1 cellular context compared by ENCODE assay signal in genomic region chr22:46942816-46943783, GRCh38.
TF ChIP-seq lines count a peak whose summit lies in the region.

No MANE protein-coding gene starts in this region.

TF ChIP-seq in WTC11, 78 proteins besides CTCF, POLR2A, EP300 and RAD21 (continued from another document):
- TF ChIP-seq, protein P1, sequence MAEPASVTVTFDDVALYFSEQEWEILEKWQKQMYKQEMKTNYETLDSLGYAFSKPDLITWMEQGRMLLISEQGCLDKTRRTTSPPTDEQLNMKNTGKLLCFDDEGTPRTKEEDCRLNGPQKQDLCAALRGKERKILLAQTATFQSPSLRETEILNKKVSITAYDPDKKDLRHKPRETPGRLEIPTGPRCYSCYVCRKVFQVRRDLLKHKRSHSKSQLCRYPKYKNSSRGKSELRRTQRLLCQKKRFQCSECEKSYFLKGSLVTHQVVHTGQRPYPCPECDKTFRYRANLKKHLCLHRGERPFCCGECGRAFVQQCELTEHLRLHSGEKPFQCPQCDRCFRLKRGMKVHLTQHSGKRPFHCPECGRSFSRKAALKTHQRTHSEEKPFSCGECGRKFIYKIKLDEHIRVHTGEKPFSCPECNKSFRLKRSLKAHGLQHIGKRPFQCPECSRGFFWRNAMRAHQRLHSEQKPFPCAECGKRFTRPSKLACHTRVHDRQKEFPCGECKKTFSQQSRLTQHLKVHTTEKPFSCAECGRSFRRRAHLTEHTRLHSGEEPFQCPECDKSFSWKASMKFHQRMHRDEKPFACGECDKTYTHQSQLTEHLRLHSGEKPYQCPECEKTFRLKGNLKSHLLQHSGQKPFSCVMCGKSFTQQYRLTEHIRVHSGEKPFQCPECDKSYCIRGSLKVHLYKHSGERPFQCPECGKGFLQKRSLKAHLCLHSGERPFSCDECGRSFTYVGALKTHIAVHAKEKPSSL (CRISPR knock-in tag; conservative IDR thresholded peaks at IDR 0.05), result no peak
- no peak for TF ChIP-seq NR1H2 (CRISPR knock-in tag; IDR thresholded peaks at IDR 0.05)
- TF ChIP-seq GRHL2 (CRISPR knock-in tag; IDR thresholded peaks at IDR 0.05; ENCODE audit: insufficient replicate concordance, severe bottlenecking), result no peak
- TF ChIP-seq ARID4B (CRISPR knock-in tag; IDR thresholded peaks at IDR 0.05; ENCODE audit: borderline replicate concordance), result no peak
- no peak for TF ChIP-seq NR3C1 (CRISPR knock-in tag; conservative IDR thresholded peaks at IDR 0.05; ENCODE audit: low read depth)
- TF ChIP-seq, protein P2, sequence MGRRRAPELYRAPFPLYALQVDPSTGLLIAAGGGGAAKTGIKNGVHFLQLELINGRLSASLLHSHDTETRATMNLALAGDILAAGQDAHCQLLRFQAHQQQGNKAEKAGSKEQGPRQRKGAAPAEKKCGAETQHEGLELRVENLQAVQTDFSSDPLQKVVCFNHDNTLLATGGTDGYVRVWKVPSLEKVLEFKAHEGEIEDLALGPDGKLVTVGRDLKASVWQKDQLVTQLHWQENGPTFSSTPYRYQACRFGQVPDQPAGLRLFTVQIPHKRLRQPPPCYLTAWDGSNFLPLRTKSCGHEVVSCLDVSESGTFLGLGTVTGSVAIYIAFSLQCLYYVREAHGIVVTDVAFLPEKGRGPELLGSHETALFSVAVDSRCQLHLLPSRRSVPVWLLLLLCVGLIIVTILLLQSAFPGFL (CRISPR knock-in tag; IDR thresholded peaks at IDR 0.05; ENCODE audit: borderline replicate concordance), result no peak
- TF ChIP-seq CDX4 (CRISPR knock-in tag; IDR thresholded peaks at IDR 0.05; ENCODE audit: borderline replicate concordance), result no peak
- TF ChIP-seq STAT6 (CRISPR knock-in tag; conservative IDR thresholded peaks at IDR 0.05; ENCODE audit: low read depth), result no peak
- TF ChIP-seq, protein P3, sequence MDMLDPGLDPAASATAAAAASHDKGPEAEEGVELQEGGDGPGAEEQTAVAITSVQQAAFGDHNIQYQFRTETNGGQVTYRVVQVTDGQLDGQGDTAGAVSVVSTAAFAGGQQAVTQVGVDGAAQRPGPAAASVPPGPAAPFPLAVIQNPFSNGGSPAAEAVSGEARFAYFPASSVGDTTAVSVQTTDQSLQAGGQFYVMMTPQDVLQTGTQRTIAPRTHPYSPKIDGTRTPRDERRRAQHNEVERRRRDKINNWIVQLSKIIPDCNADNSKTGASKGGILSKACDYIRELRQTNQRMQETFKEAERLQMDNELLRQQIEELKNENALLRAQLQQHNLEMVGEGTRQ (CRISPR knock-in tag; IDR thresholded peaks at IDR 0.05), result no peak
- TF ChIP-seq SMAD4 (CRISPR knock-in tag; IDR thresholded peaks at IDR 0.05), result no peak
